In genomic region chr2:101873543-101873942, GRCh38 we compare ENCODE assay signal across 12 cellular contexts.
DNase-seq lines count a peak whose midpoint lies in the region; ATAC-seq and TF ChIP-seq lines count a peak whose summit lies in the region.
"Had no signal": no experiment of that assay in that cellular context is flagged by ENCODE, and none has a peak within 500 bp of the region (broad histone marks: within the 10 kb centered on the region; RNA-seq: fewer than 3 reads in every experiment).

No MANE protein-coding gene starts in this region.

- CTCF ChIA-PET in IMR-90 (lab: Yijun Ruan, JAX), result interaction anchor here (0.6 to 1.2 kb wide), 3 partner anchors 10 to 173 kb away, joined by 3 to 6 read pairs (median 4); no protein-coding TSS in a partner anchor

- peaks cover 57% of the 10 kb centered on the region for H3K36me3 ChIP-seq in IMR-90 (ENCODE audit: control insufficient read depth, insufficient read depth, low read length)
- peaks cover 43% of the 10 kb centered on the region for H3K36me3 ChIP-seq in neural cell (ENCODE audit: insufficient read depth, low read length)
- peaks cover 0 to 75% of the 10 kb centered on the region in 2 donors for H3K36me3 ChIP-seq in vagina

- no peak overlapping the region for H3K56ac ChIP-seq in IMR-90 (ENCODE audit: extremely low read depth, insufficient read depth, low read length)

- no peak overlapping the region for H3K23ac ChIP-seq in IMR-90 (ENCODE audit: low read depth, low read length)

- H3K4me3 ChIP-seq in IMR-90 (ENCODE audit: insufficient read depth, low read depth, low read length), result no peak overlapping the region
- no peak overlapping the region for H3K4me3 ChIP-seq in astrocyte of the cerebellum (ENCODE audit: low read depth, low read length)
- no peak overlapping the region for H3K4me3 ChIP-seq in neural cell (ENCODE audit: low read length)
- no peak overlapping the region for H3K4me3 ChIP-seq in vagina
- H3K4me3 ChIP-seq: tibial artery had no signal

- H3K9ac ChIP-seq in IMR-90 (ENCODE audit: low read depth, low read length) (no peak overlapping the region), neural cell (ENCODE audit: low read length) (no peak overlapping the region)

- H3K14ac ChIP-seq in IMR-90 (replicated peaks; ENCODE audit: low read depth, low read length), result no peak overlapping the region

- H2AFZ ChIP-seq in IMR-90 (replicated peaks; ENCODE audit: low read length, poor library complexity) (no peak overlapping the region), neural cell (ENCODE audit: low read depth, low read length) (no peak overlapping the region)

- TF ChIP-seq RAD21 in IMR-90 (IDR thresholded peaks at IDR 0.05; ENCODE audit: low read length), result peak; percentile 25; the same call in 1 of the 2 replicates
- TF ChIP-seq RAD21 in neural cell (conservative IDR thresholded peaks at IDR 0.05), result peak; percentile 68

- H3K27ac ChIP-seq in IMR-90 (ENCODE audit: insufficient read depth, low read length) (no peak overlapping the region), neural cell (ENCODE audit: low read length) (no peak overlapping the region), vagina (no peak overlapping the region)
- H3K27ac ChIP-seq: tibial artery had no signal

- no peaks in the 10 kb centered on the region for H4K20me1 ChIP-seq in IMR-90 (ENCODE audit: insufficient read depth, low read length)
- H4K20me1 ChIP-seq in neural cell (ENCODE audit: insufficient read depth), result no peaks in the 10 kb centered on the region

- H4K5ac ChIP-seq in IMR-90 (ENCODE audit: low read depth, low read length), result no peak overlapping the region

- POLR2A ChIA-PET in IMR-90 (lab: Charles Lee; ENCODE audit: unreplicated experiment), result no interaction called here

- H3K4ac ChIP-seq in IMR-90 (ENCODE audit: low read depth, low read length), result no peak overlapping the region

- H3K79me1 ChIP-seq in IMR-90 (ENCODE audit: low read depth in 1 of 2, low read length in 2 of 2), result peaks cover 14 to 55% of the 10 kb centered on the region in 2 experiments; a peak in 3 of 4 replicates

- peaks cover 4% of the 10 kb centered on the region for H3K9me1 ChIP-seq in IMR-90 (ENCODE audit: insufficient read depth, low read length)

- dilution Hi-C loops in IMR-90 (cut with HindIII; ENCODE audit: low sequenced_read_pairs, unreplicated experiment), result no loop called here

- no peak overlapping the region for H2BK5ac ChIP-seq in IMR-90 (ENCODE audit: low read depth, low read length, poor library complexity, severe bottlenecking)

- BruUV-seq in IMR-90 (replicated peaks; lab: Mats Ljungman, UMichigan), result no TSS peak

- H3K79me2 ChIP-seq in neural cell (replicated peaks; ENCODE audit: insufficient read depth, low read length), result no peaks in the 10 kb centered on the region

- H3K4me2 ChIP-seq in IMR-90 (ENCODE audit: low read depth, low read length) (no peak overlapping the region), neural cell (ENCODE audit: low read length) (no peak overlapping the region)

- TF ChIP-seq CTCF in IMR-90 (conservative IDR thresholded peaks at IDR 0.05; ENCODE audit: low read depth, low read length), result peak; percentile 34
- peak; percentile 21 for TF ChIP-seq CTCF in astrocyte of the cerebellum (IDR thresholded peaks at IDR 0.05; ENCODE audit: low read depth, low read length, missing control alignments)
- peak; percentile 65 for TF ChIP-seq CTCF in neural cell (IDR thresholded peaks at IDR 0.05; ENCODE audit: poor library complexity, severe bottlenecking)
- no peak for TF ChIP-seq CTCF in vagina (IDR thresholded peaks at IDR 0.05)

- H3K9me3 ChIP-seq in IMR-90 (ENCODE audit: control insufficient read depth, insufficient read depth, low read length), result no peaks in the 10 kb centered on the region
- H3K9me3 ChIP-seq in neural cell (ENCODE audit: low read length), result no peaks in the 10 kb centered on the region
- no peaks in the 10 kb centered on the region for H3K9me3 ChIP-seq in vagina
- H3K9me3 ChIP-seq: tibial artery had no signal

- H3K18ac ChIP-seq in IMR-90 (ENCODE audit: low read depth, low read length), result no peak overlapping the region

- H3K9me2 ChIP-seq in neural cell (ENCODE audit: insufficient read depth, low read length), result no peaks in the 10 kb centered on the region

- no peak overlapping the region for H4K91ac ChIP-seq in IMR-90 (ENCODE audit: insufficient read depth, low read depth, low read length)

- no peak overlapping the region for H2BK20ac ChIP-seq in IMR-90 (ENCODE audit: low read depth, low read length)

- H3F3A ChIP-seq in neural cell (ENCODE audit: insufficient read depth, low read length, poor library complexity, severe bottlenecking), result no peaks in the 10 kb centered on the region

- H3K4me1 ChIP-seq in IMR-90 (ENCODE audit: control insufficient read depth, insufficient read depth, low read length), result no peaks in the 10 kb centered on the region
- no peaks in the 10 kb centered on the region for H3K4me1 ChIP-seq in vagina
- H3K4me1 ChIP-seq: tibial artery had no signal

- no peak overlapping the region for H2AK5ac ChIP-seq in IMR-90 (ENCODE audit: low read depth, low read length)

- in situ Hi-C loops in IMR-90 (cut with MboI; ENCODE audit: low sequenced_read_pairs) (no loop called here), astrocyte of the cerebellum (cut with HindIII; ENCODE audit: low sequenced_read_pairs) (no loop called here)

- DNase-seq in NCI-H1092 treated with DMSO at 0.1 percent for 48 hours (lab: John Stamatoyannopoulos, UW), result peak; percentile 1
- no peak for DNase-seq in NCI-H1092 (lab: John Stamatoyannopoulos, UW)
- DNase-seq in IMR-90, result no peak
- DNase-seq in astrocyte of the cerebellum (ENCODE audit: low read depth), result no peak
- DNase-seq in vagina (ENCODE audit: extremely low spot score in 2 of 2), result no peak
- no peak for DNase-seq in activated naive CD4-positive, alpha-beta T cell (lab: John Stamatoyannopoulos, UW)
- DNase-seq: activated CD4-positive, alpha-beta T cell treated with anti-CD3 and anti-CD28 coated beads, Interleukin-2, amount 50 U/mL, for 48 hours; OCI-M1; stimulated activated CD4-positive, alpha-beta T cell treated with anti-CD3 and anti-CD28 coated beads, Interleukin-2, amount 100 ng/mL, for 48 hours; tibial artery had no signal

- intact Hi-C loops in IMR-90 (cut with micrococcal nuclease), result loop anchor here (2.0 kb wide), 1 partner anchor 455 kb away; no protein-coding TSS in a partner anchor
- intact Hi-C loops in vagina (cut with DNase I), result no loop called here

- no peak overlapping the region for H4K8ac ChIP-seq in IMR-90 (ENCODE audit: low read depth in 2 of 2, low read length in 2 of 2)

- TF ChIP-seq EP300 in neural cell (conservative IDR thresholded peaks at IDR 0.05; ENCODE audit: poor library complexity, severe bottlenecking), result no peak

- TF ChIP-seq POLR2A in IMR-90 (IDR thresholded peaks at IDR 0.05; ENCODE audit: low read depth, low read length), result no peak
- TF ChIP-seq POLR2A in vagina (IDR thresholded peaks at IDR 0.05), result no peak

- H3K27me3 ChIP-seq in IMR-90 (ENCODE audit: control insufficient read depth, insufficient read depth, low read length) (no peaks in the 10 kb centered on the region), neural cell (ENCODE audit: insufficient read depth, low read depth, low read length) (no peaks in the 10 kb centered on the region), vagina (no peaks in the 10 kb centered on the region)
- H3K27me3 ChIP-seq: tibial artery had no signal

- H2BK120ac ChIP-seq in IMR-90 (ENCODE audit: low read depth, low read length), result no peak overlapping the region

- no peak overlapping the region for H2AK9ac ChIP-seq in IMR-90 (replicated peaks; ENCODE audit: low read depth, low read length, poor library complexity)

- ATAC-seq in IMR-90 (ENCODE audit: low read depth) (peak; percentile 27; the same call in 1 of the 2 replicates), HG02642 (IDR thresholded peaks at IDR 0.05; ENCODE audit: poor library complexity, unreplicated experiment) (no peak)

- no peak overlapping the region for H2BK15ac ChIP-seq in IMR-90 (ENCODE audit: low read depth, low read length)

- WGBS in IMR-90 (ENCODE audit: extremely low coverage in 2 of 2, insufficient read length in 1 of 2), 2 experiments, result no CpG with 5 or more reads among the region's 3 CpGs

TF ChIP-seq in IMR-90, 13 proteins besides CTCF, POLR2A, EP300 and RAD21:
- no peak for TF ChIP-seq BHLHE40 (IDR thresholded peaks at IDR 0.05; ENCODE audit: low read depth, low read length)
- TF ChIP-seq SMC3 (IDR thresholded peaks at IDR 0.05; ENCODE audit: low read depth, low read length), result peak; percentile 12; the same call in 1 of the 2 replicates
- no peak for TF ChIP-seq CEBPB (IDR thresholded peaks at IDR 0.05; ENCODE audit: low read depth, low read length)

TF ChIP-seq in neural cell, 6 proteins besides CTCF, POLR2A, EP300 and RAD21:
- peak; percentile 56 for TF ChIP-seq SMC3 (conservative IDR thresholded peaks at IDR 0.05; ENCODE audit: poor library complexity)
- TF ChIP-seq TAF1 (IDR thresholded peaks at IDR 0.05; ENCODE audit: low read depth), result no peak

Comparison
In these comparisons a context has a peak if more than half of its experiments do, and no peak if none do; other contexts are left out.
1. CTCF ChIP-seq: peak in IMR-90 (single experiment), astrocyte of the cerebellum (single experiment) and neural cell (single experiment); none in vagina (0 of 3).